Comparison of ENCODE assay signal across 1 cellular context in genomic region chr16:66554492-66554891, GRCh38.
A peak's percentile ranks its signal among the peaks of the same experiment; 100 is the strongest.
TF ChIP-seq lines count a peak whose summit lies in the region.

No MANE protein-coding gene starts in this region.

TF ChIP-seq in K562, 482 proteins besides CTCF, POLR2A, EP300 and RAD21:
- TF ChIP-seq CEBPB (tag; IDR thresholded peaks at IDR 0.05): peak; percentile 86
- TF ChIP-seq YY1 (IDR thresholded peaks at IDR 0.05; ENCODE audit: borderline replicate concordance in 1 of 3, control insufficient read depth in 1 of 3, extremely low read depth in 1 of 3, insufficient read depth in 3 of 3, insufficient read length in 1 of 3, insufficient replicate concordance in 2 of 3, low read depth in 1 of 3, low read length in 2 of 3): no peak
- TF ChIP-seq SP2 (IDR thresholded peaks at IDR 0.05; ENCODE audit: extremely low read depth, low read depth, low read length, poor library complexity, severe bottlenecking): no peak
- TF ChIP-seq CEBPG (CRISPR knock-in tag; IDR thresholded peaks at IDR 0.05): no peak; the same call in 1 of the 2 replicates
- TF ChIP-seq CEBPG (tag; conservative IDR thresholded peaks at IDR 0.05 in 1 of 2, IDR thresholded peaks at IDR 0.05 in 1 of 2): peak; percentile 39 to 81; a peak in 2 of 4 replicates
